ENCODE assay signal across 10 cellular contexts in genomic region chr16:67943619-67944503, GRCh38. TPM values are rescaled to one million over a fixed set of nuclear protein-coding genes. Genes with fewer than 3 reads are reported as not detected.
A peak's percentile ranks its signal among the peaks of the same experiment; 100 is the strongest.
DNase-seq lines count a peak whose midpoint lies in the region; ATAC-seq, FAIRE-seq and TF ChIP-seq lines count a peak whose summit lies in the region.
"Had no signal": no experiment of that assay in that cellular context is flagged by ENCODE, and none has a peak within 500 bp of the region (broad histone marks: within the 10 kb centered on the region; RNA-seq: fewer than 3 reads in every experiment).

Gene LCAT (minus strand): TSS chr16:67944120. CDS start chr16:67944101, 19 bp downstream.

- TF ChIP-seq EP300 in upper lobe of left lung (IDR thresholded peaks at IDR 0.05), result no peak

- peaks cover 28 to 73% of the 10 kb centered on the region in 2 experiments for H3K36me3 ChIP-seq in endothelial cell of umbilical vein (ENCODE audit: control insufficient read depth in 2 of 2, extremely low read depth in 1 of 2, insufficient read depth in 2 of 2, low read length in 2 of 2)
- H3K36me3 ChIP-seq in mucosa of descending colon (ENCODE audit: low read depth), result no peaks in the 10 kb centered on the region
- H3K36me3 ChIP-seq in upper lobe of left lung, result peaks cover 22 to 98% (median 83%) of the 10 kb centered on the region in 4 donors

- BruUV-seq in endothelial cell of umbilical vein (replicated peaks; lab: Mats Ljungman, UMichigan), result no TSS peak

- dilution Hi-C loops in endothelial cell of umbilical vein (cut with MboI; ENCODE audit: extremely low pct_ligation_motif_present, low sequenced_read_pairs), result no loop called here

- no peaks in the 10 kb centered on the region for H4K20me1 ChIP-seq in endothelial cell of umbilical vein (replicated peaks; ENCODE audit: control insufficient read depth, extremely low read depth, insufficient read depth, low read length)

- H3K27me3 ChIP-seq in endothelial cell of umbilical vein (ENCODE audit: control insufficient read depth in 2 of 2, insufficient read depth in 2 of 2, low read length in 2 of 2) (no peaks in the 10 kb centered on the region), upper lobe of left lung (no peaks in the 10 kb centered on the region)

- no peak within 1 kb of the TSS for H3K4me3 ChIP-seq in endothelial cell of umbilical vein (replicated peaks in 1 of 3; ENCODE audit: insufficient read depth in 1 of 3, low read depth in 1 of 3, low read length in 3 of 3)
- H3K4me3 ChIP-seq in mucosa of descending colon, result no peak within 1 kb of the TSS
- no peak within 1 kb of the TSS for H3K4me3 ChIP-seq in upper lobe of left lung

- H3K27ac ChIP-seq in endothelial cell of umbilical vein (ENCODE audit: insufficient read depth, low read depth, low read length) (no peak within 1 kb of the TSS), upper lobe of left lung (peak within 1 kb of the TSS; percentile 48 to 70 (median 69))
- H3K27ac ChIP-seq: KMS-11 had no signal

- H3K4me1 ChIP-seq in endothelial cell of umbilical vein (ENCODE audit: control insufficient read depth, extremely low read depth, insufficient read depth, low read length) (no peaks in the 10 kb centered on the region), mucosa of descending colon (ENCODE audit: low read depth) (peaks cover 8% of the 10 kb centered on the region), upper lobe of left lung (peaks cover 0 to 29% (median 7%) of the 10 kb centered on the region in 4 donors)

- no peak for FAIRE-seq in endothelial cell of umbilical vein (lab: Jason Lieb, UNC)
- FAIRE-seq: A204.1 had no signal

- no peak within 1 kb of the TSS for H3K4me2 ChIP-seq in endothelial cell of umbilical vein (ENCODE audit: insufficient read depth, low read length)
- H3K4me2 ChIP-seq: KMS-11 had no signal

- CTCF ChIA-PET in endothelial cell of umbilical vein (lab: Charles Lee), result interaction anchor here (0.6 to 1.4 kb wide), 4 partner anchors 60 to 345 kb away, joined by 3 to 5 read pairs (median 3); no protein-coding TSS in a partner anchor

- H3K9ac ChIP-seq in endothelial cell of umbilical vein (replicated peaks; ENCODE audit: extremely low read depth, insufficient read depth, low read length), result no peak within 1 kb of the TSS
- H3K9ac ChIP-seq: KMS-11 had no signal

- no peaks in the 10 kb centered on the region for H3K79me2 ChIP-seq in endothelial cell of umbilical vein (ENCODE audit: control insufficient read depth, insufficient read depth, low read length)

- H2AFZ ChIP-seq in endothelial cell of umbilical vein (ENCODE audit: low read depth, low read length), result no peak within 1 kb of the TSS

- DNase-seq in T-helper 1 cell, result no peak
- no peak for DNase-seq in endothelial cell of umbilical vein (ENCODE audit: low read depth, low spot score)
- peak in 2 of 3 donors; percentile 59 to 66 for DNase-seq in mucosa of descending colon
- peak in 1 of 2 donors; percentile 84 for DNase-seq in upper lobe of left lung
- DNase-seq in GOT3 (lab: John Stamatoyannopoulos, UW), result no peak
- no peak for DNase-seq in activated CD4-positive, alpha-beta T cell treated with anti-CD3 and anti-CD28 coated beads for 1 hour

- TF ChIP-seq CTCF in endothelial cell of umbilical vein (IDR thresholded peaks at IDR 0.05; ENCODE audit: extremely low read depth in 1 of 2, insufficient read depth in 1 of 2, low read depth in 1 of 2, low read length in 2 of 2), result no peak
- no peak for TF ChIP-seq CTCF in mucosa of descending colon (IDR thresholded peaks at IDR 0.05)
- no peak for TF ChIP-seq CTCF in upper lobe of left lung (IDR thresholded peaks at IDR 0.05)

- intact Hi-C loops in T-helper 1 cell treated with Interleukin-12 subunit alpha and Interleukin-12 subunit beta and Interleukin-4 antibody, amounts not matched to agents 30 ng/mL and 1 ng/mL, for 36 hours (cut with micrococcal nuclease), result no loop called here
- intact Hi-C loops in endothelial cell of umbilical vein (cut with micrococcal nuclease) (no loop called here), mucosa of descending colon (cut with DNase I, micrococcal nuclease) (no loop called here)

- ATAC-seq in mucosa of descending colon, result peak; percentile 35
- peak; percentile 35 to 68 for ATAC-seq in upper lobe of left lung (ENCODE audit: low FRiP score in 2 of 2)
- ATAC-seq in GM18519 (IDR thresholded peaks at IDR 0.05; ENCODE audit: low FRiP score, unreplicated experiment), result no peak

- TF ChIP-seq POLR2A in endothelial cell of umbilical vein (IDR thresholded peaks at IDR 0.05; ENCODE audit: low read depth, low read length), result peak; percentile 43
- TF ChIP-seq POLR2A in upper lobe of left lung (IDR thresholded peaks at IDR 0.05), result no peak

- no peaks in the 10 kb centered on the region for H3K9me1 ChIP-seq in endothelial cell of umbilical vein (replicated peaks; ENCODE audit: control insufficient read depth, extremely low read depth, insufficient read depth, low read length)

- H3K9me3 ChIP-seq in endothelial cell of umbilical vein (replicated peaks; ENCODE audit: control insufficient read depth, insufficient read depth, low read length) (no peaks in the 10 kb centered on the region), mucosa of descending colon (no peaks in the 10 kb centered on the region), upper lobe of left lung (no peaks in the 10 kb centered on the region)

- POLR2A ChIA-PET in endothelial cell of umbilical vein (lab: Charles Lee), result no interaction called here

- 60 to 76% methylated on average over 11 to 18 of the region's 23 CpGs for WGBS in upper lobe of left lung, 2 donors

TF ChIP-seq in endothelial cell of umbilical vein, 7 proteins besides CTCF, POLR2A, EP300 and RAD21:
- TF ChIP-seq MYC (IDR thresholded peaks at IDR 0.05; ENCODE audit: low read depth, low read length) (no peak), EZH2 (IDR thresholded peaks at IDR 0.05; ENCODE audit: borderline replicate concordance, low read depth, low read length, severe bottlenecking) (no peak), POLR2AphosphoS5 (IDR thresholded peaks at IDR 0.05; ENCODE audit: insufficient read depth, low read depth, low read length) (no peak), FOS (IDR thresholded peaks at IDR 0.05; ENCODE audit: borderline replicate concordance, insufficient read depth, low read length) (no peak)

RNA-seq across cellular contexts. Expression of gene LCAT, which starts in this region (rescaled TPM):
- total RNA-seq in T-helper 1 cell treated with Interleukin-12 subunit alpha and Interleukin-12 subunit beta and Interleukin-4 antibody, amounts not matched to agents 30 ng/mL and 1 ng/mL, for 36 hours, result 16.0 and 24.7 TPM in 2 replicates
- total RNA-seq in endothelial cell of umbilical vein, result 44.9 and 46.1 TPM in 2 replicates
- polyA plus RNA-seq in endothelial cell of umbilical vein, result 22.6 and 32.5 TPM in 2 replicates
- polyA plus RNA-seq in endothelial cell of umbilical vein (2011; cell fraction: cytosol; rRNA removed), result 6.1 and 6.9 TPM in 2 replicates
- 115 and 136 TPM in 2 replicates for polyA plus RNA-seq in endothelial cell of umbilical vein (2011; cell fraction: nucleus; rRNA removed)
- polyA plus RNA-seq in endothelial cell of umbilical vein (2012), result 18.8 and 26.0 TPM in 2 replicates
- 9.0 and 15.1 TPM in 2 replicates for polyA minus RNA-seq in endothelial cell of umbilical vein
- 4.1 TPM for polyA minus RNA-seq in endothelial cell of umbilical vein (2011; cell fraction: cytosol; rRNA and poly(A)+ RNA removed)
- polyA minus RNA-seq in endothelial cell of umbilical vein (2011; cell fraction: nucleus; rRNA and poly(A)+ RNA removed), result 18.0 and 27.6 TPM in 2 replicates
- total RNA-seq in mucosa of descending colon, result 10 to 100 TPM in 1 of 3 donors, 1 to 10 TPM in 2; 2.2 to 20.3 (median 9.4) TPM
- total RNA-seq in upper lobe of left lung, result 100 to 1,000 TPM in 1 of 6 donors, 10 to 100 TPM in 5; 21.9 to 117 (median 26.1) TPM

Comparison
In these comparisons a context has a peak if more than half of its experiments do, and no peak if none do; other contexts are left out.
1. DNase-seq: peak in mucosa of descending colon (2 of 3); none in T-helper 1 cell (0 of 5), endothelial cell of umbilical vein (single experiment), GOT3 (single experiment) and activated CD4-positive, alpha-beta T cell treated with anti-CD3 and anti-CD28 coated beads for 1 hour (single experiment).